Comparison of ENCODE assay signal across 8 cellular contexts in genomic region chr6:33314943-33315752, GRCh38. TPM values are rescaled to one million over a fixed set of nuclear protein-coding genes. Genes with fewer than 3 reads are reported as not detected.
A peak's percentile ranks its signal among the peaks of the same experiment; 100 is the strongest.
DNase-seq lines count a peak whose midpoint lies in the region; ATAC-seq, FAIRE-seq and TF ChIP-seq lines count a peak whose summit lies in the region.

No MANE protein-coding gene starts in this region.

- peak overlapping the region in 1 of 2 donors; percentile 83 for H3K4me3 ChIP-seq in CD4-positive, alpha-beta memory T cell (ENCODE audit: low read length in 2 of 2)
- peak overlapping the region; percentile 89; the same call in 1 of the 2 replicates for H3K4me3 ChIP-seq in Jurkat, Clone E6-1 (ENCODE audit: low read length)
- H3K4me3 ChIP-seq in astrocyte of the spinal cord (ENCODE audit: low read depth, low read length) (peak overlapping the region; percentile 83), kidney (ENCODE audit: low read length in 2 of 2) (peak overlapping the region; percentile 90 to 96), suprapubic skin (peak overlapping the region; percentile 81)

- H3K27ac Mint-ChIP-seq in CD4-positive, alpha-beta memory T cell, result peak overlapping the region; percentile 97 to 100 (median 99)

- H3K9ac ChIP-seq in kidney (ENCODE audit: low read length in 2 of 2), result peak overlapping the region in 1 of 2 donors; percentile 94

- DNase-seq in CD4-positive, alpha-beta memory T cell, result no peak
- DNase-seq in Jurkat, Clone E6-1 (ENCODE audit: low read depth, low spot score), result no peak
- DNase-seq in astrocyte of the spinal cord (ENCODE audit: low read depth, low spot score) (peak; percentile 3), kidney (peak; percentile 90), suprapubic skin (ENCODE audit: low spot score in 2 of 2) (peak in 1 of 2 donors; percentile 81), KBM-7 (no peak)

- 39% methylated on average over 43 of the region's 47 CpGs for WGBS in suprapubic skin

- peaks cover 76% of the 10 kb centered on the region for H3K4me1 ChIP-seq in CD4-positive, alpha-beta memory T cell (ENCODE audit: insufficient read depth, low read length)
- H3K4me1 ChIP-seq in kidney (ENCODE audit: control insufficient read depth in 1 of 2, insufficient read depth in 1 of 2, low read depth in 1 of 2, low read length in 2 of 2) (peaks cover 12 to 35% of the 10 kb centered on the region in 2 donors), suprapubic skin (peaks cover 65% of the 10 kb centered on the region)

- POLR2A ChIA-PET in CD4-positive, alpha-beta memory T cell (lab: Charles Lee; ENCODE audit: partially characterized antibody), result interaction anchor here (0.8 to 4.1 kb wide), 4 partner anchors 17 to 344 kb away, joined by 3 to 81 read pairs (median 22); partner anchors contain the start of genes B3GALT4, RGL2, RPS18 and VPS52

- peaks cover 32 to 64% of the 10 kb centered on the region in 2 donors for H3K36me3 Mint-ChIP-seq in CD4-positive, alpha-beta memory T cell

- in situ Hi-C loops in astrocyte of the spinal cord (cut with HindIII; ENCODE audit: low sequenced_read_pairs), result no loop called here
- in situ Hi-C loops in KBM-7 (cut with MboI; ENCODE audit: low pct_unique_long_range_greater_than_20kb, low sequenced_read_pairs), result no loop called here

- peaks cover 32 to 91% (median 60%) of the 10 kb centered on the region in 4 donors for H3K4me1 Mint-ChIP-seq in CD4-positive, alpha-beta memory T cell

- H3K9me3 Mint-ChIP-seq in CD4-positive, alpha-beta memory T cell, result peaks cover 0 to 1% (median 0%) of the 10 kb centered on the region in 8 donors

- TF ChIP-seq POLR2A in suprapubic skin (IDR thresholded peaks at IDR 0.05), result no peak

- peaks cover 18% of the 10 kb centered on the region for H3K36me3 ChIP-seq in CD4-positive, alpha-beta memory T cell (ENCODE audit: insufficient read depth, low read length)
- H3K36me3 ChIP-seq in kidney (ENCODE audit: control insufficient read depth in 1 of 2, insufficient read depth in 2 of 2, low read length in 2 of 2) (peaks cover 10 to 14% of the 10 kb centered on the region in 2 donors), suprapubic skin (peaks cover 14% of the 10 kb centered on the region)

- no peaks in the 10 kb centered on the region for H3K27me3 ChIP-seq in CD4-positive, alpha-beta memory T cell (ENCODE audit: insufficient read depth, low read length)
- no peaks in the 10 kb centered on the region for H3K27me3 ChIP-seq in suprapubic skin

- intact Hi-C loops in CD4-positive, alpha-beta memory T cell (cut with micrococcal nuclease), result loop anchor here (1.0 kb wide), 3 partner anchors 8 to 30 kb away; no protein-coding TSS in a partner anchor
- intact Hi-C loops in kidney (cut with DNase I), result no loop called here

- H3K27me3 Mint-ChIP-seq in CD4-positive, alpha-beta memory T cell, result no peaks in the 10 kb centered on the region

- H3K4me3 Mint-ChIP-seq in CD4-positive, alpha-beta memory T cell, result peak overlapping the region; percentile 98 to 99 (median 98)

- FAIRE-seq in kidney (lab: Jason Lieb, UNC), result no peak

- CTCF ChIA-PET in CD4-positive, alpha-beta memory T cell (lab: Charles Lee; ENCODE audit: partially characterized antibody), result interaction anchor here (5.9 kb wide), 1 partner anchor 30 kb away, joined by 47 read pairs; no protein-coding TSS in a partner anchor

- H3K9me3 ChIP-seq in CD4-positive, alpha-beta memory T cell (ENCODE audit: control insufficient read depth in 1 of 2, low read length in 2 of 2), result no peaks in the 10 kb centered on the region
- H3K9me3 ChIP-seq in kidney (ENCODE audit: control insufficient read depth in 1 of 2, low read length in 2 of 2), result no peaks in the 10 kb centered on the region
- H3K9me3 ChIP-seq in suprapubic skin, result no peaks in the 10 kb centered on the region

- ATAC-seq in HG03175 (IDR thresholded peaks at IDR 0.05; ENCODE audit: unreplicated experiment) (no peak), GM18867 (IDR thresholded peaks at IDR 0.05; ENCODE audit: unreplicated experiment) (no peak)

- TF ChIP-seq CTCF in astrocyte of the spinal cord (IDR thresholded peaks at IDR 0.05; ENCODE audit: low read depth, low read length), result no peak
- TF ChIP-seq CTCF in kidney (IDR thresholded peaks at IDR 0.05; ENCODE audit: borderline replicate concordance, extremely low read depth, insufficient read depth), result no peak
- no peak for TF ChIP-seq CTCF in suprapubic skin (IDR thresholded peaks at IDR 0.05)

- no peak for TF ChIP-seq EP300 in suprapubic skin (IDR thresholded peaks at IDR 0.05)

- peak overlapping the region; percentile 99 for H3K27ac ChIP-seq in CD4-positive, alpha-beta memory T cell (ENCODE audit: low read depth, low read length)
- H3K27ac ChIP-seq in kidney (ENCODE audit: low read depth in 2 of 2, low read length in 2 of 2) (peak overlapping the region; percentile 93 to 98), suprapubic skin (peak overlapping the region; percentile 96)

RNA-seq across cellular contexts. Expression of gene TAPBP, which starts 1.3 kb away (rescaled TPM):
- total RNA-seq in CD4-positive, alpha-beta memory T cell, result 100 to 1,000 TPM; 240 to 248 TPM
- polyA plus RNA-seq in CD4-positive, alpha-beta memory T cell, result 100 to 1,000 TPM; 277 to 370 TPM
- 12.3 TPM for polyA plus RNA-seq in Jurkat, Clone E6-1 (2012; ENCODE audit: insufficient read depth, insufficient read length)
- 217 TPM for total RNA-seq in kidney
- 53.5 TPM for polyA plus RNA-seq in kidney (ENCODE audit: insufficient read depth, low read depth, low replicate concordance)
- 100 to 1,000 TPM in 3 of 4 donors, 10 to 100 TPM in 1; 91.5 to 132 (median 108) TPM for total RNA-seq in suprapubic skin

RNA-seq across cellular contexts. Expression of gene ZBTB22, which starts 2.4 kb away (rescaled TPM):
- 10 to 100 TPM; 28.6 to 28.7 TPM for total RNA-seq in CD4-positive, alpha-beta memory T cell
- 10 to 100 TPM; 15.3 to 18.4 TPM for polyA plus RNA-seq in CD4-positive, alpha-beta memory T cell
- 11.4 TPM for polyA plus RNA-seq in Jurkat, Clone E6-1 (2012; ENCODE audit: insufficient read depth, insufficient read length)
- 22.9 TPM for total RNA-seq in kidney
- polyA plus RNA-seq in kidney (ENCODE audit: insufficient read depth, low read depth, low replicate concordance), result 16.3 TPM
- 10 to 100 TPM; 32.1 to 36.8 (median 33.4) TPM for total RNA-seq in suprapubic skin

RNA-seq across cellular contexts. Expression of gene DAXX, which starts 7.6 kb away (rescaled TPM):
- total RNA-seq in CD4-positive, alpha-beta memory T cell, result 10 to 100 TPM; 76.4 to 84.7 TPM
- 100 to 1,000 TPM in 1 of 2 donors, 10 to 100 TPM in 1; 73.1 to 125 TPM for polyA plus RNA-seq in CD4-positive, alpha-beta memory T cell
- 135 TPM for polyA plus RNA-seq in Jurkat, Clone E6-1 (2012; ENCODE audit: insufficient read depth, insufficient read length)
- 35.5 TPM for total RNA-seq in kidney
- polyA plus RNA-seq in kidney (ENCODE audit: insufficient read depth, low read depth, low replicate concordance), result 23.7 TPM
- total RNA-seq in suprapubic skin, result 10 to 100 TPM; 35.6 to 53.2 (median 42.5) TPM

RNA-seq across cellular contexts. Expression of gene RGL2, which starts 16.4 kb away (rescaled TPM):
- 10 to 100 TPM; 66.8 to 67.9 TPM for total RNA-seq in CD4-positive, alpha-beta memory T cell
- polyA plus RNA-seq in CD4-positive, alpha-beta memory T cell, result 10 to 100 TPM in 1 of 2 donors, 1 to 10 TPM in 1; 10.0 to 12.5 TPM
- polyA plus RNA-seq in Jurkat, Clone E6-1 (2012; ENCODE audit: insufficient read depth, insufficient read length), result 26.3 TPM
- total RNA-seq in kidney (92.4 TPM), suprapubic skin (100 to 1,000 TPM in 1 of 4 donors, 10 to 100 TPM in 3; 80.8 to 118 (median 96.6) TPM)
- polyA plus RNA-seq in kidney (ENCODE audit: insufficient read depth, low read depth, low replicate concordance), result 56.2 TPM

RNA-seq across cellular contexts. Expression of gene PFDN6, which starts 25.7 kb away (rescaled TPM):
- 10 to 100 TPM; 43.6 to 45.5 TPM for total RNA-seq in CD4-positive, alpha-beta memory T cell
- 10 to 100 TPM; 33.1 to 36.7 TPM for polyA plus RNA-seq in CD4-positive, alpha-beta memory T cell
- 218 TPM for polyA plus RNA-seq in Jurkat, Clone E6-1 (2012; ENCODE audit: insufficient read depth, insufficient read length)
- 46.8 TPM for total RNA-seq in kidney
- 159 TPM for polyA plus RNA-seq in kidney (ENCODE audit: insufficient read depth, low read depth, low replicate concordance)
- total RNA-seq in suprapubic skin, result 10 to 100 TPM; 20.5 to 31.5 (median 22.3) TPM

Comparison
In these comparisons a context has a peak if more than half of its experiments do, and no peak if none do; other contexts are left out.
1. DNase-seq: peak in astrocyte of the spinal cord (single experiment) and kidney (single experiment); none in CD4-positive, alpha-beta memory T cell (0 of 5), Jurkat, Clone E6-1 (single experiment) and KBM-7 (single experiment).
2. Peak in every context shown above with its lines, with median percentiles within 50 percentile points of each other: H3K27ac ChIP-seq.